1 cellular context compared by ENCODE assay signal in the genomic region with DNA sequence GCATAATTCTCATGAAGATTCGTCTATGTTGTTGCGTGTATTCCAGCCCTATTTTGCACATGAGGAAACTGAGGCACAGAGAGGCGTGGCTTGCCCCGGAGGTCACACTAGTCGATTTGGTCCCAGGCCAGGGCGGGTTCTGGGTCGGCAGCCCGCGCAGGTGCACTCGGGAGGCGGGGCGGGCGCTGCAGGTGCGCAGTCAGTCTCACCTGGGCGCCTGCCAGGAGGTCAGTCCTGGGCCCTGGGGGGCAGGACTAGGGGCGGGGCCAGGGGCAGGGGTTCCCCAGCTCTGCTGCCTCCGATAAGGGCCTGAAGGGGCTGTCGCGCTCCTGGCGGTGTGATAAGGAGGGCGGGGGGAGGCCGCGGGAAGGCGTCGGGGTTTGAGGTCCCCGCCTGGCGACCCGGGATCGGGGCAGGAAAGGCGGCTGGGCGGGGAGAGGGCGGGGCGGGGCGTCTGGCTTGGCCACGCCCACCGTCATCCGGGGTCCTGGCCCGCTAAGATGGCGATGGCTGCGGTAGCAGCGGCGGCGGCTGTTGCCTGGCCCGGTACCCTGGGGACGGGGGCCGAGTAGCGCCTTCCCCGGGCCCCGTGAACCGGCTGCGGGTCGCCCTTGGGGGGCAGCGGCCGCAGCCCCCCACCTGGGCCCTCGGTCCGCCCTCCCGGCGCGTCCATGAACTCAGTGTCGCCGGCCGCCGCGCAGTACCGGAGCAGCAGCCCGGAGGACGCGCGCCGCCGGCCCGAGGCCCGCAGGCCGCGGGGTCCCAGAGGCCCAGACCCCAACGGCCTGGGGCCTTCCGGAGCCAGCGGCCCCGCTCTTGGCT.
TF ChIP-seq lines count a peak whose summit lies in the region.

TSS of gene ATG4D (plus strand) at position 485 of the 822 bp plus-strand sequence. CDS start at position 672, 187 bp downstream.

TF ChIP-seq in SK-N-SH, 30 proteins besides CTCF, POLR2A, EP300 and RAD21 (continued from another document):
- TF ChIP-seq TEAD4 (IDR thresholded peaks at IDR 0.05; ENCODE audit: borderline replicate concordance, insufficient read depth) (no peak), RCOR1 (IDR thresholded peaks at IDR 0.05; ENCODE audit: low read length) (no peak), GABPA (IDR thresholded peaks at IDR 0.05; ENCODE audit: low read depth) (no peak), FOSL2 (IDR thresholded peaks at IDR 0.05; ENCODE audit: borderline replicate concordance, low read depth) (no peak), MEF2A (IDR thresholded peaks at IDR 0.05; ENCODE audit: borderline replicate concordance, low read depth) (no peak), EZH2phosphoT487 (IDR thresholded peaks at IDR 0.05; ENCODE audit: borderline replicate concordance, low read depth) (no peak), CHD2 (IDR thresholded peaks at IDR 0.05; ENCODE audit: low read length, partially characterized antibody) (no peak), USF1 (IDR thresholded peaks at IDR 0.05; ENCODE audit: borderline replicate concordance, low read depth) (no peak), POLR2AphosphoS5 (IDR thresholded peaks at IDR 0.05; ENCODE audit: low read depth, low read length) (peak; percentile 89), SIN3A (IDR thresholded peaks at IDR 0.05; ENCODE audit: borderline replicate concordance, low read depth, low read length) (no peak), MAX (IDR thresholded peaks at IDR 0.05; ENCODE audit: low read depth) (no peak), MXI1 (IDR thresholded peaks at IDR 0.05; ENCODE audit: low read depth, low read length) (no peak), YY1 (IDR thresholded peaks at IDR 0.05; ENCODE audit: low read depth) (peak; percentile 88), JUND (IDR thresholded peaks at IDR 0.05) (no peak), RXRA (IDR thresholded peaks at IDR 0.05; ENCODE audit: borderline replicate concordance, low read depth) (no peak), RFX5 (IDR thresholded peaks at IDR 0.05; ENCODE audit: low read length) (no peak), SMC3 (IDR thresholded peaks at IDR 0.05; ENCODE audit: low read depth, low read length) (no peak), PBX3 (IDR thresholded peaks at IDR 0.05) (no peak), NFIC (IDR thresholded peaks at IDR 0.05; ENCODE audit: borderline replicate concordance) (peak; percentile 15; the same call in 1 of the 2 replicates), NRF1 (IDR thresholded peaks at IDR 0.05; ENCODE audit: low read depth, low read length) (no peak), TAF1 (IDR thresholded peaks at IDR 0.05; ENCODE audit: borderline replicate concordance, low read depth, low read length) (peak; percentile 96), FOXM1 (IDR thresholded peaks at IDR 0.05; ENCODE audit: low read depth) (no peak)
- TF ChIP-seq, protein P1, sequence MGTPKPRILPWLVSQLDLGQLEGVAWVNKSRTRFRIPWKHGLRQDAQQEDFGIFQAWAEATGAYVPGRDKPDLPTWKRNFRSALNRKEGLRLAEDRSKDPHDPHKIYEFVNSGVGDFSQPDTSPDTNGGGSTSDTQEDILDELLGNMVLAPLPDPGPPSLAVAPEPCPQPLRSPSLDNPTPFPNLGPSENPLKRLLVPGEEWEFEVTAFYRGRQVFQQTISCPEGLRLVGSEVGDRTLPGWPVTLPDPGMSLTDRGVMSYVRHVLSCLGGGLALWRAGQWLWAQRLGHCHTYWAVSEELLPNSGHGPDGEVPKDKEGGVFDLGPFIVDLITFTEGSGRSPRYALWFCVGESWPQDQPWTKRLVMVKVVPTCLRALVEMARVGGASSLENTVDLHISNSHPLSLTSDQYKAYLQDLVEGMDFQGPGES (IDR thresholded peaks at IDR 0.05; ENCODE audit: low read depth, low read length): no peak
- TF ChIP-seq, protein P2, sequence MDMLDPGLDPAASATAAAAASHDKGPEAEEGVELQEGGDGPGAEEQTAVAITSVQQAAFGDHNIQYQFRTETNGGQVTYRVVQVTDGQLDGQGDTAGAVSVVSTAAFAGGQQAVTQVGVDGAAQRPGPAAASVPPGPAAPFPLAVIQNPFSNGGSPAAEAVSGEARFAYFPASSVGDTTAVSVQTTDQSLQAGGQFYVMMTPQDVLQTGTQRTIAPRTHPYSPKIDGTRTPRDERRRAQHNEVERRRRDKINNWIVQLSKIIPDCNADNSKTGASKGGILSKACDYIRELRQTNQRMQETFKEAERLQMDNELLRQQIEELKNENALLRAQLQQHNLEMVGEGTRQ (IDR thresholded peaks at IDR 0.05; ENCODE audit: borderline replicate concordance, low read depth, low read length): no peak
- TF ChIP-seq, protein P3, sequence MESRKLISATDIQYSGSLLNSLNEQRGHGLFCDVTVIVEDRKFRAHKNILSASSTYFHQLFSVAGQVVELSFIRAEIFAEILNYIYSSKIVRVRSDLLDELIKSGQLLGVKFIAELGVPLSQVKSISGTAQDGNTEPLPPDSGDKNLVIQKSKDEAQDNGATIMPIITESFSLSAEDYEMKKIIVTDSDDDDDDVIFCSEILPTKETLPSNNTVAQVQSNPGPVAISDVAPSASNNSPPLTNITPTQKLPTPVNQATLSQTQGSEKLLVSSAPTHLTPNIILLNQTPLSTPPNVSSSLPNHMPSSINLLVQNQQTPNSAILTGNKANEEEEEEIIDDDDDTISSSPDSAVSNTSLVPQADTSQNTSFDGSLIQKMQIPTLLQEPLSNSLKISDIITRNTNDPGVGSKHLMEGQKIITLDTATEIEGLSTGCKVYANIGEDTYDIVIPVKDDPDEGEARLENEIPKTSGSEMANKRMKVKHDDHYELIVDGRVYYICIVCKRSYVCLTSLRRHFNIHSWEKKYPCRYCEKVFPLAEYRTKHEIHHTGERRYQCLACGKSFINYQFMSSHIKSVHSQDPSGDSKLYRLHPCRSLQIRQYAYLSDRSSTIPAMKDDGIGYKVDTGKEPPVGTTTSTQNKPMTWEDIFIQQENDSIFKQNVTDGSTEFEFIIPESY (IDR thresholded peaks at IDR 0.05; ENCODE audit: borderline replicate concordance, low read depth): no peak
